12 cellular contexts compared by ENCODE assay signal in genomic region chr11:64893194-64894069, GRCh38. TPM values are rescaled to one million over a fixed set of nuclear protein-coding genes. Genes with fewer than 3 reads are reported as not detected.
DNase-seq lines count a peak whose midpoint lies in the region; ATAC-seq, FAIRE-seq and TF ChIP-seq lines count a peak whose summit lies in the region.
"Had no signal": no experiment of that assay in that cellular context is flagged by ENCODE, and none has a peak within 500 bp of the region (broad histone marks: within the 10 kb centered on the region; RNA-seq: fewer than 3 reads in every experiment).

No MANE protein-coding gene starts in this region.

- ATAC-seq in K562 = no peak

- H3K4me2 ChIP-seq in K562 (ENCODE audit: insufficient read depth, low read length) = no peak overlapping the region

- no peak overlapping the region for H3K4me3 ChIP-seq in K562
- H3K4me3 ChIP-seq: lung had no signal

- H3K27me3 Mint-ChIP-seq in mesothelial cell of epicardium (ENCODE audit: low read depth) = no peaks in the 10 kb centered on the region
- H3K27me3 Mint-ChIP-seq in activated T-helper 2 cell treated with anti-CD3 and anti-CD28 coated beads, Interferon-gamma antibody, Interleukin-2, Interleukin-4, amounts not matched to agents 10 μg/mL and 5 μg/mL and 100 μg/mL, durations not matched to agents 14 hours and 24 hours and 36 hours (ENCODE audit: low read depth) = no peaks in the 10 kb centered on the region
- H3K27me3 Mint-ChIP-seq: activated naive CD8-positive, alpha-beta T cell treated with anti-CD3 and anti-CD28 coated beads, Interleukin-2, amount 10 ng/mL, durations not matched to agents 7 days and 5 days had no signal

- H3K9me3 ChIP-seq in K562 (replicated peaks; ENCODE audit: control insufficient read depth, insufficient read depth, low read depth, low read length) = no peaks in the 10 kb centered on the region

- in situ Hi-C loops in GM18951 (cut with MboI; ENCODE audit: low sequenced_read_pairs, unreplicated experiment) (loop anchor here (5.0 kb wide), 1 partner anchor 46 kb away; no protein-coding TSS in a partner anchor), K562 (cut with MboI) (loop anchor here (5.0 kb wide), 2 partner anchors 46 to 106 kb away; no protein-coding TSS in a partner anchor)

- H3K36me3 ChIP-seq in K562 (ENCODE audit: control insufficient read depth, insufficient read depth, low read length) = peaks cover 34% of the 10 kb centered on the region; the same call in 2 of the 3 replicates

- H3K4me1 Mint-ChIP-seq in mesothelial cell of epicardium = peaks cover 6% of the 10 kb centered on the region
- H3K4me1 Mint-ChIP-seq in activated T-helper 2 cell treated with anti-CD3 and anti-CD28 coated beads, Interferon-gamma antibody, Interleukin-2, Interleukin-4, amounts not matched to agents 10 μg/mL and 5 μg/mL and 100 μg/mL, durations not matched to agents 14 hours and 24 hours and 36 hours (ENCODE audit: low read depth) = peaks cover 4% of the 10 kb centered on the region

- CTCF ChIA-PET in K562 (lab: Yijun Ruan, JAX; ENCODE audit: low intra/inter-chr PET ratio) = interaction anchor here (0.5 to 3.4 kb wide), 3 partner anchors 46 to 105 kb away, joined by 4 to 39 read pairs (median 13); no protein-coding TSS in a partner anchor

- H3K27ac Mint-ChIP-seq in mesothelial cell of epicardium = no peak overlapping the region
- no peak overlapping the region for H3K27ac Mint-ChIP-seq in activated T-helper 2 cell treated with anti-CD3 and anti-CD28 coated beads, Interferon-gamma antibody, Interleukin-2, Interleukin-4, amounts not matched to agents 10 μg/mL and 5 μg/mL and 100 μg/mL, durations not matched to agents 14 hours and 24 hours and 36 hours

- no peak for TF ChIP-seq CTCF in 22Rv1 (IDR thresholded peaks at IDR 0.05)
- TF ChIP-seq CTCF in K562 (IDR thresholded peaks at IDR 0.05 in 2 of 3, conservative IDR thresholded peaks at IDR 0.05 in 1 of 3; ENCODE audit: insufficient read depth in 2 of 3, low read depth in 1 of 3, low read length in 3 of 3) = no peak
- TF ChIP-seq CTCF in mesothelial cell of epicardium (IDR thresholded peaks at IDR 0.05; ENCODE audit: unreplicated experiment) = peak; percentile 39

- peaks cover 21 to 81% of the 10 kb centered on the region in 2 experiments for H3K4me1 ChIP-seq in K562 (replicated peaks in 1 of 2; ENCODE audit: control insufficient read depth in 2 of 2, insufficient read depth in 2 of 2, low read length in 2 of 2)

- H3K4me3 Mint-ChIP-seq in mesothelial cell of epicardium = no peak overlapping the region
- H3K4me3 Mint-ChIP-seq in activated T-helper 2 cell treated with anti-CD3 and anti-CD28 coated beads, Interferon-gamma antibody, Interleukin-2, Interleukin-4, amounts not matched to agents 10 μg/mL and 5 μg/mL and 100 μg/mL, durations not matched to agents 14 hours and 24 hours and 36 hours (ENCODE audit: low read depth) = no peak overlapping the region
- H3K4me3 Mint-ChIP-seq: activated naive CD8-positive, alpha-beta T cell treated with anti-CD3 and anti-CD28 coated beads, Interleukin-2, amount 10 ng/mL, durations not matched to agents 7 days and 5 days had no signal

- TF ChIP-seq POLR2A in GM18951 (IDR thresholded peaks at IDR 0.05; ENCODE audit: extremely low read depth, insufficient read depth, insufficient read length) = peak; percentile 47
- no peak for TF ChIP-seq POLR2A in K562 (conservative IDR thresholded peaks at IDR 0.05)

- H3K27ac ChIP-seq in 22Rv1 = peak overlapping the region; percentile 40
- no peak overlapping the region; the same call in 2 of the 3 replicates for H3K27ac ChIP-seq in K562 (ENCODE audit: extremely low read depth, low read depth, low read length)

- DNase-seq in K562 (ENCODE audit: extremely low read depth in 1 of 4, low spot score in 3 of 4) (no peak), mesothelial cell of epicardium (ENCODE audit: low spot score in 2 of 2, unreplicated experiment in 2 of 2) (no peak), NCI-H69 (lab: John Stamatoyannopoulos, UW) (no peak), NCI-H2029 treated with DMSO at 0.1 percent for 48 hours (lab: John Stamatoyannopoulos, UW) (no peak), NCI-H446 treated with DMSO at 0.1 percent for 48 hours (lab: John Stamatoyannopoulos, UW) (no peak)
- DNase-seq in activated T-helper 2 cell treated with anti-CD3 and anti-CD28 coated beads, Interferon-gamma antibody, Interleukin-2, Interleukin-4, amounts not matched to agents 10 μg/mL and 5 μg/mL and 100 μg/mL, durations not matched to agents 14 hours and 24 hours and 36 hours (ENCODE audit: low spot score) = no peak

- peak overlapping the region in 1 of 2 experiments; percentile 77; a peak in 2 of 4 replicates for H3K9ac ChIP-seq in K562 (ENCODE audit: insufficient read depth in 1 of 2, low read depth in 2 of 2, low read length in 2 of 2)

- BruUV-seq in K562 (replicated peaks; lab: Mats Ljungman, UMichigan) = no TSS peak

- H4K20me1 ChIP-seq in K562 (replicated peaks; ENCODE audit: control insufficient read depth, insufficient read depth, low read length) = no peaks in the 10 kb centered on the region

- TF ChIP-seq RAD21 in K562 (CRISPR knock-in tag; conservative IDR thresholded peaks at IDR 0.05 in 1 of 2, IDR thresholded peaks at IDR 0.05 in 1 of 2) = no peak

- FAIRE-seq in K562 (lab: Jason Lieb, UNC) = no peak

- 86% methylated on average over 17 of the region's 25 CpGs for WGBS in K562 (ENCODE audit: insufficient coverage, low coverage, missing lambda C conversion rate)

- no peaks in the 10 kb centered on the region for H3K27me3 ChIP-seq in K562 (ENCODE audit: control insufficient read depth in 2 of 2, insufficient read depth in 2 of 2, low read length in 2 of 2)

- intact Hi-C loops in K562 (cut with micrococcal nuclease) = loop anchor here (1.0 to 5.0 kb wide), 2 partner anchors 46 to 106 kb away; no protein-coding TSS in a partner anchor
- intact Hi-C loops in activated T-helper 2 cell treated with anti-CD3 and anti-CD28 coated beads, Interferon-gamma antibody, Interleukin-2, Interleukin-4, amounts not matched to agents 10 μg/mL and 5 μg/mL and 100 μg/mL, durations not matched to agents 14 hours and 24 hours and 36 hours (cut with micrococcal nuclease) = loop anchor here (1.0 to 2.0 kb wide), 2 partner anchors 15 to 46 kb away; partner anchors contain the start of gene EHD1

- no peaks in the 10 kb centered on the region for H3K9me3 Mint-ChIP-seq in mesothelial cell of epicardium
- no peaks in the 10 kb centered on the region for H3K9me3 Mint-ChIP-seq in activated T-helper 2 cell treated with anti-CD3 and anti-CD28 coated beads, Interferon-gamma antibody, Interleukin-2, Interleukin-4, amounts not matched to agents 10 μg/mL and 5 μg/mL and 100 μg/mL, durations not matched to agents 14 hours and 24 hours and 36 hours
- H3K9me3 Mint-ChIP-seq: activated naive CD8-positive, alpha-beta T cell treated with anti-CD3 and anti-CD28 coated beads, Interleukin-2, amount 10 ng/mL, durations not matched to agents 7 days and 5 days had no signal

- no peak for TF ChIP-seq EP300 in K562 (IDR thresholded peaks at IDR 0.05; ENCODE audit: low read length)

- no peak overlapping the region for H2AFZ ChIP-seq in K562 (ENCODE audit: low read depth, low read length)

- peaks cover 6% of the 10 kb centered on the region for H3K36me3 Mint-ChIP-seq in mesothelial cell of epicardium
- H3K36me3 Mint-ChIP-seq in activated T-helper 2 cell treated with anti-CD3 and anti-CD28 coated beads, Interferon-gamma antibody, Interleukin-2, Interleukin-4, amounts not matched to agents 10 μg/mL and 5 μg/mL and 100 μg/mL, durations not matched to agents 14 hours and 24 hours and 36 hours (ENCODE audit: low read depth) = peaks cover 7% of the 10 kb centered on the region

- POLR2A ChIA-PET in K562 (lab: Yijun Ruan, JAX) = interaction anchor here (1.0 kb wide), 1 partner anchor 42 kb away, joined by 3 read pairs; no protein-coding TSS in a partner anchor

- H3K9me1 ChIP-seq in K562 (ENCODE audit: control insufficient read depth, insufficient read depth, low read length) = no peaks in the 10 kb centered on the region

- no peaks in the 10 kb centered on the region for H3K79me2 ChIP-seq in K562 (ENCODE audit: control insufficient read depth, insufficient read depth, low read length)

RNA-seq across cellular contexts. Expression of gene EHD1, which starts 15.0 kb away (rescaled TPM):
- 20.8 and 92.1 TPM in 2 replicates for total RNA-seq in K562 (2011; cell fraction: chromatin; rRNA removed; ENCODE audit: low replicate concordance)
- 57.7 and 64.3 TPM in 2 replicates for total RNA-seq in K562 (2011; cell fraction: nucleolus; rRNA removed)
- total RNA-seq in K562 (2011; cell fraction: nucleoplasm; rRNA removed) = 24.2 and 37.8 TPM in 2 replicates
- 39.1 and 40.0 TPM in 2 replicates for total RNA-seq in K562 (2014; rRNA removed)
- total RNA-seq in K562 (2014; rRNA removed; fragmentation: Illumina TruSeq; extraction: Trizol) = 7.2 and 11.5 TPM in 2 replicates
- total RNA-seq in K562 (2015; rRNA removed; fragmentation: Illumina TruSeq; extraction: Trizol) = 12.7 and 12.9 TPM in 2 replicates
- 65.0 and 69.6 TPM in 2 replicates for total RNA-seq in K562 (2021)
- 16.4 and 34.2 TPM in 2 replicates for polyA plus RNA-seq in K562 (2011; rRNA removed)
- polyA plus RNA-seq in K562 (2011; cell fraction: cytosol; rRNA removed) = 30.6 and 56.6 TPM in 2 replicates
- polyA plus RNA-seq in K562 (2011; cell fraction: nucleus; rRNA removed) = 30.2 and 48.9 TPM in 2 replicates
- polyA plus RNA-seq in K562 (2012) = 38.5 and 52.8 TPM in 2 replicates
- 41.0 and 45.1 TPM in 2 replicates for polyA plus RNA-seq in K562 (2014; fragmentation: Illumina TruSeq; extraction: Trizol)
- under 1 TPM; 0.46 to 0.59 TPM for polyA plus RNA-seq in K562 (2014; fragmentation: Nextera tagmentation; extraction: Ambion mirVana)
- polyA plus RNA-seq in K562 (2014; rRNA removed) = 26.8 and 27.3 TPM in 2 replicates
- 26.8 and 39.2 TPM in 2 replicates for polyA minus RNA-seq in K562 (2011; rRNA and poly(A)+ RNA removed)
- 50.9 and 64.3 TPM in 2 replicates for polyA minus RNA-seq in K562 (2011; cell fraction: cytosol; rRNA and poly(A)+ RNA removed)
- 17.4 and 22.8 TPM in 2 replicates for polyA minus RNA-seq in K562 (2011; cell fraction: nucleus; rRNA and poly(A)+ RNA removed)
- total RNA-seq in mesothelial cell of epicardium = 84.9 to 94.5 TPM (median 86.8 TPM) in 3 replicates
- 107 TPM in 2 replicates for total RNA-seq in activated T-helper 2 cell treated with anti-CD3 and anti-CD28 coated beads, Interferon-gamma antibody, Interleukin-2, Interleukin-4, amounts not matched to agents 10 μg/mL and 5 μg/mL and 100 μg/mL, durations not matched to agents 14 hours and 24 hours and 36 hours

RNA-seq across cellular contexts. Expression of gene ATG2A, which starts 23.6 kb away (rescaled TPM):
- 50.6 and 183 TPM in 2 replicates for total RNA-seq in K562 (2011; cell fraction: chromatin; rRNA removed; ENCODE audit: low replicate concordance)
- total RNA-seq in K562 (2011; cell fraction: nucleolus; rRNA removed) = 131 and 133 TPM in 2 replicates
- 70.0 and 70.2 TPM in 2 replicates for total RNA-seq in K562 (2011; cell fraction: nucleoplasm; rRNA removed)
- total RNA-seq in K562 (2014; rRNA removed) = 22.2 and 22.4 TPM in 2 replicates
- 3.2 and 3.6 TPM in 2 replicates for total RNA-seq in K562 (2014; rRNA removed; fragmentation: Illumina TruSeq; extraction: Trizol)
- 6.2 and 7.7 TPM in 2 replicates for total RNA-seq in K562 (2015; rRNA removed; fragmentation: Illumina TruSeq; extraction: Trizol)
- total RNA-seq in K562 (2021) = 37.7 and 45.9 TPM in 2 replicates
- polyA plus RNA-seq in K562 (2011; rRNA removed) = 4.6 and 11.2 TPM in 2 replicates
- polyA plus RNA-seq in K562 (2011; cell fraction: cytosol; rRNA removed) = 6.2 and 17.3 TPM in 2 replicates
- 42.8 and 78.0 TPM in 2 replicates for polyA plus RNA-seq in K562 (2011; cell fraction: nucleus; rRNA removed)
- polyA plus RNA-seq in K562 (2012) = 22.5 and 32.9 TPM in 2 replicates
- polyA plus RNA-seq in K562 (2014; fragmentation: Illumina TruSeq; extraction: Trizol) = 5.2 and 15.8 TPM in 2 replicates
- under 1 TPM; 0.25 to 0.53 TPM for polyA plus RNA-seq in K562 (2014; fragmentation: Nextera tagmentation; extraction: Ambion mirVana)
- polyA plus RNA-seq in K562 (2014; rRNA removed) = 21.0 and 21.6 TPM in 2 replicates
- 5.7 and 7.2 TPM in 2 replicates for polyA minus RNA-seq in K562 (2011; rRNA and poly(A)+ RNA removed)
- polyA minus RNA-seq in K562 (2011; cell fraction: cytosol; rRNA and poly(A)+ RNA removed) = 18.2 and 19.4 TPM in 2 replicates
- 45.1 and 49.8 TPM in 2 replicates for polyA minus RNA-seq in K562 (2011; cell fraction: nucleus; rRNA and poly(A)+ RNA removed)
- 29.8 to 32.9 TPM (median 31.7 TPM) in 3 replicates for total RNA-seq in mesothelial cell of epicardium
- 20.7 and 26.1 TPM in 2 replicates for total RNA-seq in activated T-helper 2 cell treated with anti-CD3 and anti-CD28 coated beads, Interferon-gamma antibody, Interleukin-2, Interleukin-4, amounts not matched to agents 10 μg/mL and 5 μg/mL and 100 μg/mL, durations not matched to agents 14 hours and 24 hours and 36 hours

RNA-seq across cellular contexts. Expression of gene PPP2R5B, which starts 31.1 kb away (rescaled TPM):
- 18.6 and 35.5 TPM in 2 replicates for total RNA-seq in K562 (2011; cell fraction: chromatin; rRNA removed; ENCODE audit: low replicate concordance)
- 16.1 and 22.7 TPM in 2 replicates for total RNA-seq in K562 (2011; cell fraction: nucleolus; rRNA removed)
- total RNA-seq in K562 (2011; cell fraction: nucleoplasm; rRNA removed) = 17.8 and 18.6 TPM in 2 replicates
- 3.3 and 5.2 TPM in 2 replicates for total RNA-seq in K562 (2014; rRNA removed)
- total RNA-seq in K562 (2014; rRNA removed; fragmentation: Illumina TruSeq; extraction: Trizol) = 1.8 and 3.2 TPM in 2 replicates
- 2.5 and 2.6 TPM in 2 replicates for total RNA-seq in K562 (2015; rRNA removed; fragmentation: Illumina TruSeq; extraction: Trizol)
- 6.4 and 7.8 TPM in 2 replicates for total RNA-seq in K562 (2021)
- polyA plus RNA-seq in K562 (2011; rRNA removed) = 7.3 and 11.1 TPM in 2 replicates
- 9.0 and 9.1 TPM in 2 replicates for polyA plus RNA-seq in K562 (2011; cell fraction: cytosol; rRNA removed)
- 46.9 and 48.0 TPM in 2 replicates for polyA plus RNA-seq in K562 (2011; cell fraction: nucleus; rRNA removed)
- 5.8 and 10.7 TPM in 2 replicates for polyA plus RNA-seq in K562 (2012)
- polyA plus RNA-seq in K562 (2014; fragmentation: Illumina TruSeq; extraction: Trizol) = 5.1 and 5.2 TPM in 2 replicates
- polyA plus RNA-seq in K562 (2014; fragmentation: Nextera tagmentation; extraction: Ambion mirVana) = under 1 TPM; 0.10 to 0.13 TPM
- 5.1 and 6.1 TPM in 2 replicates for polyA plus RNA-seq in K562 (2014; rRNA removed)
- 3.4 and 4.0 TPM in 2 replicates for polyA minus RNA-seq in K562 (2011; rRNA and poly(A)+ RNA removed)
- polyA minus RNA-seq in K562 (2011; cell fraction: cytosol; rRNA and poly(A)+ RNA removed) = 3.6 and 3.9 TPM in 2 replicates
- 4.8 and 5.9 TPM in 2 replicates for polyA minus RNA-seq in K562 (2011; cell fraction: nucleus; rRNA and poly(A)+ RNA removed)
- total RNA-seq in mesothelial cell of epicardium = 12.3 to 14.4 TPM (median 13.5 TPM) in 3 replicates
- 13.6 and 16.1 TPM in 2 replicates for total RNA-seq in activated T-helper 2 cell treated with anti-CD3 and anti-CD28 coated beads, Interferon-gamma antibody, Interleukin-2, Interleukin-4, amounts not matched to agents 10 μg/mL and 5 μg/mL and 100 μg/mL, durations not matched to agents 14 hours and 24 hours and 36 hours

RNA-seq across cellular contexts. Expression of gene GPHA2, which starts 42.3 kb away (rescaled TPM):
- not detected in 2 replicates for total RNA-seq in K562 (2011; cell fraction: chromatin; rRNA removed; ENCODE audit: low replicate concordance)
- not detected in 2 replicates for total RNA-seq in K562 (2011; cell fraction: nucleolus; rRNA removed)
- not detected in 2 replicates for total RNA-seq in K562 (2011; cell fraction: nucleoplasm; rRNA removed)
- total RNA-seq in K562 (2014; rRNA removed) (not detected in 2 replicates), K562 (2014; rRNA removed; fragmentation: Illumina TruSeq; extraction: Trizol) (not detected in 2 replicates), K562 (2015; rRNA removed; fragmentation: Illumina TruSeq; extraction: Trizol) (0.22 TPM in 1 of 2 replicates, not detected in the other), K562 (2021) (not detected in 2 replicates), mesothelial cell of epicardium (not detected in 3 replicates)
- polyA plus RNA-seq in K562 (2011; rRNA removed) (not detected in 2 replicates), K562 (2014; fragmentation: Illumina TruSeq; extraction: Trizol) (not detected in 2 replicates), K562 (2014; fragmentation: Nextera tagmentation; extraction: Ambion mirVana) (under 1 TPM in 1 of 2 experiments, not detected in 1; 0.17 TPM), K562 (2014; rRNA removed) (1.4 TPM in 1 of 2 replicates, not detected in the other)
- polyA plus RNA-seq in K562 (2011; cell fraction: cytosol; rRNA removed) = not detected in 2 replicates
- 0.74 and 0.88 TPM in 2 replicates for polyA plus RNA-seq in K562 (2011; cell fraction: nucleus; rRNA removed)
- not detected in 2 replicates for polyA plus RNA-seq in K562 (2012)
- not detected in 2 replicates for polyA minus RNA-seq in K562 (2011; rRNA and poly(A)+ RNA removed)
- polyA minus RNA-seq in K562 (2011; cell fraction: cytosol; rRNA and poly(A)+ RNA removed) = not detected in 2 replicates
- not detected in 2 replicates for polyA minus RNA-seq in K562 (2011; cell fraction: nucleus; rRNA and poly(A)+ RNA removed)
- total RNA-seq in activated T-helper 2 cell treated with anti-CD3 and anti-CD28 coated beads, Interferon-gamma antibody, Interleukin-2, Interleukin-4, amounts not matched to agents 10 μg/mL and 5 μg/mL and 100 μg/mL, durations not matched to agents 14 hours and 24 hours and 36 hours = not detected in 2 replicates
- total RNA-seq: activated naive CD8-positive, alpha-beta T cell treated with anti-CD3 and anti-CD28 coated beads, Interleukin-2, amount 10 ng/mL, durations not matched to agents 7 days and 5 days; lung; PC-3 had no signal
- polyA plus RNA-seq: esophagus had no signal

RNA-seq across cellular contexts. Expression of gene CDC42BPG, which starts 49.0 kb away (rescaled TPM):
- 19.1 and 64.6 TPM in 2 replicates for total RNA-seq in K562 (2011; cell fraction: chromatin; rRNA removed; ENCODE audit: low replicate concordance)
- total RNA-seq in K562 (2011; cell fraction: nucleolus; rRNA removed) = 33.3 and 37.9 TPM in 2 replicates
- total RNA-seq in K562 (2011; cell fraction: nucleoplasm; rRNA removed) = 16.2 and 19.7 TPM in 2 replicates
- total RNA-seq in K562 (2014; rRNA removed) = 4.0 and 7.1 TPM in 2 replicates
- total RNA-seq in K562 (2014; rRNA removed; fragmentation: Illumina TruSeq; extraction: Trizol) = 0.99 and 1.1 TPM in 2 replicates
- total RNA-seq in K562 (2015; rRNA removed; fragmentation: Illumina TruSeq; extraction: Trizol) = 2.1 and 2.5 TPM in 2 replicates
- 7.4 and 8.8 TPM in 2 replicates for total RNA-seq in K562 (2021)
- 2.2 and 3.6 TPM in 2 replicates for polyA plus RNA-seq in K562 (2011; rRNA removed)
- polyA plus RNA-seq in K562 (2011; cell fraction: cytosol; rRNA removed) = 2.0 and 4.5 TPM in 2 replicates
- 15.1 and 28.5 TPM in 2 replicates for polyA plus RNA-seq in K562 (2011; cell fraction: nucleus; rRNA removed)
- polyA plus RNA-seq in K562 (2012) = 4.7 and 6.3 TPM in 2 replicates
- 1.8 and 4.6 TPM in 2 replicates for polyA plus RNA-seq in K562 (2014; fragmentation: Illumina TruSeq; extraction: Trizol)
- under 1 TPM; 0.04 to 0.08 TPM for polyA plus RNA-seq in K562 (2014; fragmentation: Nextera tagmentation; extraction: Ambion mirVana)
- 7.9 and 11.8 TPM in 2 replicates for polyA plus RNA-seq in K562 (2014; rRNA removed)
- polyA minus RNA-seq in K562 (2011; rRNA and poly(A)+ RNA removed) = 2.1 and 3.0 TPM in 2 replicates
- 3.2 and 3.5 TPM in 2 replicates for polyA minus RNA-seq in K562 (2011; cell fraction: cytosol; rRNA and poly(A)+ RNA removed)
- 12.1 and 12.2 TPM in 2 replicates for polyA minus RNA-seq in K562 (2011; cell fraction: nucleus; rRNA and poly(A)+ RNA removed)
- 24.6 to 30.1 TPM (median 25.0 TPM) in 3 replicates for total RNA-seq in mesothelial cell of epicardium
- 0.07 and 0.32 TPM in 2 replicates for total RNA-seq in activated T-helper 2 cell treated with anti-CD3 and anti-CD28 coated beads, Interferon-gamma antibody, Interleukin-2, Interleukin-4, amounts not matched to agents 10 μg/mL and 5 μg/mL and 100 μg/mL, durations not matched to agents 14 hours and 24 hours and 36 hours
